8 cellular contexts compared by ENCODE assay signal in the genomic region with DNA sequence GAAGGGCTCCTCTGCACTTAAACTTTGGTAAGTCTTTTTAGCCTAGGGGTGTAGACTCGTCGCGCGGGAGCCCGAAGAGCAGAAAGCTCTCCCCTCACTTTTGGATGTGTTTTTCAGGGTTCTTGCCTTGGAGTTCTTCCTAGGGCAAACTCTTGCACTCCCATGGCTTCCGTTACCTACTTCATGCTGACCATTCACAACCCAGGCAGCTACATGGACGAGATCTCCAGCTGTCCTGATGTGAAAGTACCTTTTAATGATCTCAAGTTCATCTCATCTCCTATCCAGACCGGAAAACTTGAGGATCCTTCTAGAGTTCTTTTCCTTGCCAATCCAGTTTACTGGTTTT. TPM values are rescaled to one million over a fixed set of nuclear protein-coding genes. Genes with fewer than 3 reads are reported as not detected.
A peak's percentile ranks its signal among the peaks of the same experiment; 100 is the strongest.
DNase-seq lines count a peak whose midpoint lies in the region; ATAC-seq and TF ChIP-seq lines count a peak whose summit lies in the region.

No MANE protein-coding gene starts in this region.

- H3K27ac ChIP-seq in testis, result peak overlapping the region; percentile 72 to 88

- no peak for DNase-seq in activated CD4-positive, alpha-beta T cell treated with anti-CD3 and anti-CD28 coated beads, Interleukin-2, amount 10 ng/mL, durations not matched to agents 24 days and 14 days
- DNase-seq in activated CD4-positive, alpha-beta T cell treated with anti-CD3 and anti-CD28 coated beads for 48 hours, result no peak
- DNase-seq in activated CD8-positive, alpha-beta T cell treated with anti-CD3 and anti-CD28 coated beads, Interleukin-2, amount 10 ng/mL, durations not matched to agents 7 days and 5 days, result no peak
- no peak for DNase-seq in testis
- DNase-seq in T-helper 9 cell, result no peak
- DNase-seq in pons (ENCODE audit: low spot score), result no peak

- H3K4me3 ChIP-seq in iPS-15b (ENCODE audit: low read depth, low read length) (peak overlapping the region; percentile 99), testis (peak overlapping the region; percentile 82 to 91)

- TF ChIP-seq CTCF in testis (IDR thresholded peaks at IDR 0.05), result no peak

- ATAC-seq in activated CD8-positive, alpha-beta T cell treated with anti-CD3 and anti-CD28 coated beads, Interleukin-2, amount 10 ng/mL, durations not matched to agents 7 days and 5 days, result no peak
- ATAC-seq in GM18873 (IDR thresholded peaks at IDR 0.05; ENCODE audit: low FRiP score, unreplicated experiment), result no peak

- intact Hi-C loops in activated CD4-positive, alpha-beta T cell treated with anti-CD3 and anti-CD28 coated beads, Interleukin-2, amount 10 ng/mL, durations not matched to agents 24 days and 14 days (cut with micrococcal nuclease), result loop anchor here (1.0 kb wide), 4 partner anchors 8 to 104 kb away; a partner anchor contains a TSS
- intact Hi-C loops in testis (cut with DNase I; ENCODE audit: low total_unique reads), result no loop called here

- no peaks in the 10 kb centered on the region for H3K27me3 Mint-ChIP-seq in activated CD4-positive, alpha-beta T cell treated with anti-CD3 and anti-CD28 coated beads, Interleukin-2, amount 10 ng/mL, durations not matched to agents 24 days and 14 days
- H3K27me3 Mint-ChIP-seq in activated CD8-positive, alpha-beta T cell treated with anti-CD3 and anti-CD28 coated beads, Interleukin-2, amount 10 ng/mL, durations not matched to agents 7 days and 5 days (ENCODE audit: low read depth), result no peaks in the 10 kb centered on the region

- H3K9ac ChIP-seq in iPS-15b (ENCODE audit: low read depth, low read length), result peak overlapping the region; percentile 97

- H3K27me3 ChIP-seq in iPS-15b (ENCODE audit: control insufficient read depth, insufficient read depth, low read length), result no peaks in the 10 kb centered on the region
- H3K27me3 ChIP-seq in testis, result no peaks in the 10 kb centered on the region

- H3K9me3 Mint-ChIP-seq in activated CD4-positive, alpha-beta T cell treated with anti-CD3 and anti-CD28 coated beads, Interleukin-2, amount 10 ng/mL, durations not matched to agents 24 days and 14 days, result no peaks in the 10 kb centered on the region
- no peaks in the 10 kb centered on the region for H3K9me3 Mint-ChIP-seq in activated CD8-positive, alpha-beta T cell treated with anti-CD3 and anti-CD28 coated beads, Interleukin-2, amount 10 ng/mL, durations not matched to agents 7 days and 5 days (ENCODE audit: insufficient read depth)

- H3K4me1 ChIP-seq in iPS-15b (ENCODE audit: control insufficient read depth, insufficient read depth, low read length), result peaks cover 6% of the 10 kb centered on the region
- peaks cover 20% of the 10 kb centered on the region for H3K4me1 ChIP-seq in testis

- H3K36me3 ChIP-seq in iPS-15b (ENCODE audit: control insufficient read depth, insufficient read depth, low read length) (no peaks in the 10 kb centered on the region), testis (ENCODE audit: low read depth, missing control alignments) (no peaks in the 10 kb centered on the region)

- TF ChIP-seq POLR2A in testis (IDR thresholded peaks at IDR 0.05), result no peak

- peak overlapping the region; percentile 91 for H3K27ac Mint-ChIP-seq in activated CD4-positive, alpha-beta T cell treated with anti-CD3 and anti-CD28 coated beads, Interleukin-2, amount 10 ng/mL, durations not matched to agents 24 days and 14 days
- peak overlapping the region; percentile 90 for H3K27ac Mint-ChIP-seq in activated CD8-positive, alpha-beta T cell treated with anti-CD3 and anti-CD28 coated beads, Interleukin-2, amount 10 ng/mL, durations not matched to agents 7 days and 5 days

- WGBS in testis, 2 donors, result 0% methylated on average over 8 of the region's 8 CpGs

- no peaks in the 10 kb centered on the region for H3K9me3 ChIP-seq in iPS-15b (ENCODE audit: control insufficient read depth, insufficient read depth, low read length)
- no peaks in the 10 kb centered on the region for H3K9me3 ChIP-seq in testis

- peaks cover 7% of the 10 kb centered on the region for H3K36me3 Mint-ChIP-seq in activated CD4-positive, alpha-beta T cell treated with anti-CD3 and anti-CD28 coated beads, Interleukin-2, amount 10 ng/mL, durations not matched to agents 24 days and 14 days (ENCODE audit: low read depth)
- peaks cover 18% of the 10 kb centered on the region for H3K36me3 Mint-ChIP-seq in activated CD8-positive, alpha-beta T cell treated with anti-CD3 and anti-CD28 coated beads, Interleukin-2, amount 10 ng/mL, durations not matched to agents 7 days and 5 days (ENCODE audit: low read depth)

- CTCF ChIA-PET in activated CD8-positive, alpha-beta T cell treated with anti-CD3 and anti-CD28 coated beads, Interleukin-2, amount 10 ng/mL, durations not matched to agents 7 days and 5 days (lab: Charles Lee), result interaction anchor here (0.8 to 3.1 kb wide), 10 partner anchors 8 to 97 kb away, joined by 3 to 14 read pairs (median 5); a partner anchor contains a TSS

- H3K4me1 Mint-ChIP-seq in activated CD4-positive, alpha-beta T cell treated with anti-CD3 and anti-CD28 coated beads, Interleukin-2, amount 10 ng/mL, durations not matched to agents 24 days and 14 days, result peaks cover 11% of the 10 kb centered on the region
- H3K4me1 Mint-ChIP-seq in activated CD8-positive, alpha-beta T cell treated with anti-CD3 and anti-CD28 coated beads, Interleukin-2, amount 10 ng/mL, durations not matched to agents 7 days and 5 days (ENCODE audit: low read depth), result peaks cover 12% of the 10 kb centered on the region

- no peak overlapping the region for H3K4me3 Mint-ChIP-seq in activated CD4-positive, alpha-beta T cell treated with anti-CD3 and anti-CD28 coated beads, Interleukin-2, amount 10 ng/mL, durations not matched to agents 24 days and 14 days
- no peak overlapping the region for H3K4me3 Mint-ChIP-seq in activated CD8-positive, alpha-beta T cell treated with anti-CD3 and anti-CD28 coated beads, Interleukin-2, amount 10 ng/mL, durations not matched to agents 7 days and 5 days

- POLR2A ChIA-PET in activated CD8-positive, alpha-beta T cell treated with anti-CD3 and anti-CD28 coated beads, Interleukin-2, amount 10 ng/mL, durations not matched to agents 7 days and 5 days (lab: Charles Lee), result interaction anchor here (0.8 to 4.8 kb wide), 4 partner anchors 9 to 97 kb away, joined by 3 to 46 read pairs (median 29); a partner anchor contains a TSS

RNA-seq across cellular contexts. Expression of a gene that starts 0.5 kb away (rescaled TPM):
- 8.4 and 8.9 TPM in 2 replicates for total RNA-seq in activated CD4-positive, alpha-beta T cell treated with anti-CD3 and anti-CD28 coated beads, Interleukin-2, amount 10 ng/mL, durations not matched to agents 24 days and 14 days
- total RNA-seq in activated CD8-positive, alpha-beta T cell treated with anti-CD3 and anti-CD28 coated beads, Interleukin-2, amount 10 ng/mL, durations not matched to agents 7 days and 5 days, result 1 to 10 TPM; 6.6 to 7.1 TPM
- total RNA-seq in testis, result 10 to 100 TPM; 16.8 to 23.1 TPM
- 17.3 TPM for polyA plus RNA-seq in testis (ENCODE audit: insufficient read depth, low read depth, low replicate concordance)

RNA-seq across cellular contexts. Expression of a gene that starts 9.0 kb away (rescaled TPM):
- 23.9 and 25.7 TPM in 2 replicates for total RNA-seq in activated CD4-positive, alpha-beta T cell treated with anti-CD3 and anti-CD28 coated beads, Interleukin-2, amount 10 ng/mL, durations not matched to agents 24 days and 14 days
- total RNA-seq in activated CD8-positive, alpha-beta T cell treated with anti-CD3 and anti-CD28 coated beads, Interleukin-2, amount 10 ng/mL, durations not matched to agents 7 days and 5 days, result 10 to 100 TPM; 27.8 to 28.0 TPM
- total RNA-seq in testis, result 100 to 1,000 TPM in 1 of 2 donors, 10 to 100 TPM in 1; 94.0 to 113 TPM
- polyA plus RNA-seq in testis (ENCODE audit: insufficient read depth, low read depth, low replicate concordance), result 53.0 TPM

RNA-seq across cellular contexts. Expression of a gene that starts 18.7 kb away (rescaled TPM):
- 10.7 and 11.6 TPM in 2 replicates for total RNA-seq in activated CD4-positive, alpha-beta T cell treated with anti-CD3 and anti-CD28 coated beads, Interleukin-2, amount 10 ng/mL, durations not matched to agents 24 days and 14 days
- total RNA-seq in activated CD8-positive, alpha-beta T cell treated with anti-CD3 and anti-CD28 coated beads, Interleukin-2, amount 10 ng/mL, durations not matched to agents 7 days and 5 days, result 1 to 10 TPM; 9.1 to 9.3 TPM
- total RNA-seq in testis, result 1 to 10 TPM; 9.1 to 9.2 TPM
- polyA plus RNA-seq in testis (ENCODE audit: insufficient read depth, low read depth, low replicate concordance), result 7.2 TPM

RNA-seq across cellular contexts. Expression of a gene that starts 26.7 kb away (rescaled TPM):
- total RNA-seq in activated CD4-positive, alpha-beta T cell treated with anti-CD3 and anti-CD28 coated beads, Interleukin-2, amount 10 ng/mL, durations not matched to agents 24 days and 14 days, result 39.7 and 40.2 TPM in 2 replicates
- total RNA-seq in activated CD8-positive, alpha-beta T cell treated with anti-CD3 and anti-CD28 coated beads, Interleukin-2, amount 10 ng/mL, durations not matched to agents 7 days and 5 days, result 10 to 100 TPM; 40.3 to 43.6 TPM
- total RNA-seq in testis, result 10 to 100 TPM; 70.6 to 78.6 TPM
- polyA plus RNA-seq in testis (ENCODE audit: insufficient read depth, low read depth, low replicate concordance), result 26.1 TPM
